Comparison of ENCODE assay signal across 16 cellular contexts in genomic region chr17:74373838-74374606, GRCh38. TPM values are rescaled to one million over a fixed set of nuclear protein-coding genes. Genes with fewer than 3 reads are reported as not detected.
A peak's percentile ranks its signal among the peaks of the same experiment; 100 is the strongest.
DNase-seq lines count a peak whose midpoint lies in the region; ATAC-seq, FAIRE-seq and TF ChIP-seq lines count a peak whose summit lies in the region.
"Had no signal": no experiment of that assay in that cellular context is flagged by ENCODE, and none has a peak within 500 bp of the region (broad histone marks: within the 10 kb centered on the region; RNA-seq: fewer than 3 reads in every experiment).

No MANE protein-coding gene starts in this region.

- no peaks in the 10 kb centered on the region for H3K36me3 ChIP-seq in HepG2 (replicated peaks in 1 of 2; ENCODE audit: control insufficient read depth in 1 of 2, insufficient read depth in 2 of 2, low read length in 2 of 2)
- H3K36me3 ChIP-seq in upper lobe of right lung, result no peaks in the 10 kb centered on the region

- no TSS peak for BruUV-seq in HepG2 (replicated peaks; lab: Mats Ljungman, UMichigan)

- H3K4me1 ChIP-seq in HepG2 (ENCODE audit: insufficient read depth, low read length), result peaks cover 21% of the 10 kb centered on the region
- no peaks in the 10 kb centered on the region for H3K4me1 ChIP-seq in upper lobe of right lung

- 25% methylated on average over 15 of the region's 15 CpGs for WGBS in HepG2 (ENCODE audit: low lambda C conversion rate)

- TF ChIP-seq CTCF in HepG2 (CRISPR knock-in tag; IDR thresholded peaks at IDR 0.05) (peak; percentile 42), upper lobe of right lung (IDR thresholded peaks at IDR 0.05) (no peak)

- no peaks in the 10 kb centered on the region for H4K20me1 ChIP-seq in HepG2 (ENCODE audit: insufficient read depth, low read length)

- H3K9me3 ChIP-seq in HepG2 (ENCODE audit: low read length), result no peaks in the 10 kb centered on the region
- H3K9me3 ChIP-seq in upper lobe of right lung, result no peaks in the 10 kb centered on the region

- peak; percentile 66 to 69 for TF ChIP-seq EP300 in HepG2 (IDR thresholded peaks at IDR 0.05; ENCODE audit: low read depth in 2 of 2, low read length in 2 of 2)
- TF ChIP-seq EP300 in HepG2 (CRISPR knock-in tag; IDR thresholded peaks at IDR 0.05; ENCODE audit: borderline replicate concordance), result peak; percentile 55; the same call in 1 of the 2 replicates

- no peak overlapping the region for H3K9ac ChIP-seq in HepG2 (ENCODE audit: insufficient read depth, low read depth, low read length)

- DNase-seq in NCI-H2029 (lab: John Stamatoyannopoulos, UW) (peak; percentile 71), NCI-H2029 treated with DMSO at 0.1 percent for 48 hours (lab: John Stamatoyannopoulos, UW) (no peak), SW480 (ENCODE audit: low spot score) (peak; percentile 70), HepG2 (ENCODE audit: low spot score) (peak; percentile 95), upper lobe of right lung (no peak), RCC 7860 (ENCODE audit: low spot score) (no peak), sciatic nerve (ENCODE audit: low spot score) (no peak), KBM-7 (no peak)
- DNase-seq: activated CD8-positive, alpha-beta memory T cell treated with anti-CD3 and anti-CD28 coated beads, Interleukin-2, amount 50 U/mL, for 48 hours; aorta; Karpas-422; PC-9 had no signal

- H3K79me2 ChIP-seq in HepG2 (ENCODE audit: insufficient read depth, low read length), result no peaks in the 10 kb centered on the region

- peak overlapping the region; percentile 8 for H2AFZ ChIP-seq in HepG2 (ENCODE audit: low read length)
- H2AFZ ChIP-seq: PC-9 had no signal

- CTCF ChIA-PET in HepG2 (lab: Yijun Ruan, JAX; ENCODE audit: low intra/inter-chr PET ratio, low total read pairs), result interaction anchor here (1.0 to 1.3 kb wide), 2 partner anchors 119 to 159 kb away, joined by 3 to 5 read pairs; no protein-coding TSS in a partner anchor

- peaks cover 1 to 31% of the 10 kb centered on the region in 2 experiments; a peak in 4 of 5 replicates for H3K27me3 ChIP-seq in HepG2 (ENCODE audit: control insufficient read depth in 1 of 2, insufficient read depth in 2 of 2, low read length in 2 of 2)
- no peaks in the 10 kb centered on the region for H3K27me3 ChIP-seq in upper lobe of right lung

- intact Hi-C loops in HepG2 (cut with micrococcal nuclease; ENCODE audit: unreplicated experiment) (loop anchor here (1.0 kb wide), 1 partner anchor 83 kb away; no protein-coding TSS in a partner anchor), upper lobe of right lung (cut with DNase I) (no loop called here), sciatic nerve (cut with DNase I) (no loop called here)

- peak overlapping the region; percentile 58 for H3K4me2 ChIP-seq in HepG2 (ENCODE audit: low read depth, low read length)
- H3K4me2 ChIP-seq: PC-9 had no signal

- POLR2A ChIA-PET in HepG2 (lab: Yijun Ruan, JAX), result interaction anchor here (0.7 to 1.7 kb wide), 11 partner anchors 10 to 499 kb away, joined by 3 to 29 read pairs (median 4); partner anchors contain the start of gene RPL38

- peak; percentile 55; the same call in 1 of the 2 replicates for TF ChIP-seq RAD21 in HepG2 (CRISPR knock-in tag; IDR thresholded peaks at IDR 0.05)

- peak overlapping the region in 1 of 3 experiments; percentile 24; a peak in 2 of 6 replicates for H3K4me3 ChIP-seq in HepG2 (replicated peaks in 1 of 3; ENCODE audit: insufficient read depth in 1 of 3, low read depth in 2 of 3, low read length in 3 of 3)
- H3K4me3 ChIP-seq in upper lobe of right lung, result no peak overlapping the region
- H3K4me3 ChIP-seq: PC-9 had no signal

- no peak overlapping the region for H3K27ac ChIP-seq in HepG2 (ENCODE audit: extremely low read length, insufficient read depth, low read length)
- H3K27ac ChIP-seq in upper lobe of right lung, result no peak overlapping the region
- H3K27ac ChIP-seq: PC-9 had no signal

- FAIRE-seq in HepG2 (lab: Jason Lieb, UNC) (peak; percentile 100), RCC 7860 (lab: Jason Lieb, UNC) (no peak)
- FAIRE-seq: A204.1, endothelial cell of umbilical vein had no signal

- in situ Hi-C loops in HepG2 (cut with HindIII; ENCODE audit: extremely low pct_ligation_motif_present, low pct_unique_long_range_greater_than_20kb), result no loop called here
- in situ Hi-C loops in KBM-7 (cut with MboI; ENCODE audit: low pct_unique_long_range_greater_than_20kb, low sequenced_read_pairs), result loop anchor here (10.0 kb wide), 1 partner anchor 81 kb away; no protein-coding TSS in a partner anchor

- ATAC-seq in HepG2 (peak; percentile 97), upper lobe of right lung (peak; percentile 7), sciatic nerve (no peak)

- no peak for TF ChIP-seq POLR2A in HepG2 (IDR thresholded peaks at IDR 0.05; ENCODE audit: insufficient read depth in 1 of 2, low read depth in 2 of 2, low read length in 2 of 2)

RNA-seq across cellular contexts. Expression of gene GPR142, which starts 6.7 kb away (rescaled TPM):
- not detected in 2 replicates for total RNA-seq in HepG2 (2016; rRNA removed; fragmentation: Illumina TruSeq; extraction: Trizol)
- not detected in 2 replicates for total RNA-seq in HepG2 (2016; cell fraction: cytosol; rRNA removed; fragmentation: Illumina TruSeq; extraction: Trizol; ENCODE audit: low read depth)
- total RNA-seq in HepG2 (2016; cell fraction: insoluble cytoplasmic fraction; rRNA removed; fragmentation: Illumina TruSeq; extraction: Trizol), result not detected in 2 replicates
- total RNA-seq in HepG2 (2016; cell fraction: membrane; rRNA removed; fragmentation: Illumina TruSeq; extraction: Trizol), result not detected in 2 replicates
- not detected in 2 replicates for total RNA-seq in HepG2 (2016; cell fraction: nucleus; rRNA removed; fragmentation: Illumina TruSeq; extraction: Trizol)
- not detected in 2 replicates for polyA plus RNA-seq in HepG2 (2011; rRNA removed)
- polyA plus RNA-seq in HepG2 (2011; cell fraction: cytosol; rRNA removed), result not detected in 2 replicates
- not detected in 2 replicates for polyA plus RNA-seq in HepG2 (2011; cell fraction: nucleus; rRNA removed)
- not detected in 2 replicates for polyA plus RNA-seq in HepG2 (2012)
- polyA plus RNA-seq in HepG2 (2016; cell fraction: cytosol; fragmentation: Illumina TruSeq; extraction: Trizol; ENCODE audit: low read depth), result not detected in 2 replicates
- not detected in 2 replicates for polyA plus RNA-seq in HepG2 (2016; cell fraction: insoluble cytoplasmic fraction; fragmentation: Illumina TruSeq; extraction: Trizol; ENCODE audit: low read depth)
- not detected in 2 replicates for polyA plus RNA-seq in HepG2 (2016; cell fraction: membrane; fragmentation: Illumina TruSeq; extraction: Trizol; ENCODE audit: low read depth)
- not detected in 2 replicates for polyA plus RNA-seq in HepG2 (2016; cell fraction: nucleus; fragmentation: Illumina TruSeq; extraction: Trizol; ENCODE audit: insufficient read depth, low read depth)
- polyA minus RNA-seq in HepG2 (2011; rRNA and poly(A)+ RNA removed; ENCODE audit: low replicate concordance), result not detected in 2 replicates
- polyA minus RNA-seq in HepG2 (2011; cell fraction: cytosol; rRNA and poly(A)+ RNA removed), result not detected in 2 replicates
- polyA minus RNA-seq in HepG2 (2011; cell fraction: nucleus; rRNA and poly(A)+ RNA removed), result not detected in 2 replicates
- not detected for total RNA-seq in upper lobe of right lung
- 1.1 TPM for total RNA-seq in sciatic nerve
- total RNA-seq: Daoy, endothelial cell of umbilical vein, omental fat pad, PC-9 had no signal
- polyA plus RNA-seq: aorta, endothelial cell of umbilical vein had no signal

RNA-seq across cellular contexts. Expression of gene BTBD17, which starts 12.4 kb away (rescaled TPM):
- total RNA-seq in HepG2 (2016; rRNA removed; fragmentation: Illumina TruSeq; extraction: Trizol), result not detected in 2 replicates
- not detected in 2 replicates for total RNA-seq in HepG2 (2016; cell fraction: cytosol; rRNA removed; fragmentation: Illumina TruSeq; extraction: Trizol; ENCODE audit: low read depth)
- total RNA-seq in HepG2 (2016; cell fraction: insoluble cytoplasmic fraction; rRNA removed; fragmentation: Illumina TruSeq; extraction: Trizol), result not detected in 2 replicates
- total RNA-seq in HepG2 (2016; cell fraction: membrane; rRNA removed; fragmentation: Illumina TruSeq; extraction: Trizol), result not detected in 2 replicates
- not detected in 2 replicates for total RNA-seq in HepG2 (2016; cell fraction: nucleus; rRNA removed; fragmentation: Illumina TruSeq; extraction: Trizol)
- polyA plus RNA-seq in HepG2 (2011; rRNA removed), result not detected in 2 replicates
- polyA plus RNA-seq in HepG2 (2011; cell fraction: cytosol; rRNA removed), result not detected in 2 replicates
- 0.09 TPM in 1 of 2 replicates, not detected in the other for polyA plus RNA-seq in HepG2 (2011; cell fraction: nucleus; rRNA removed)
- polyA plus RNA-seq in HepG2 (2012), result not detected in 2 replicates
- not detected in 2 replicates for polyA plus RNA-seq in HepG2 (2016; cell fraction: cytosol; fragmentation: Illumina TruSeq; extraction: Trizol; ENCODE audit: low read depth)
- not detected in 2 replicates for polyA plus RNA-seq in HepG2 (2016; cell fraction: insoluble cytoplasmic fraction; fragmentation: Illumina TruSeq; extraction: Trizol; ENCODE audit: low read depth)
- not detected in 2 replicates for polyA plus RNA-seq in HepG2 (2016; cell fraction: membrane; fragmentation: Illumina TruSeq; extraction: Trizol; ENCODE audit: low read depth)
- polyA plus RNA-seq in HepG2 (2016; cell fraction: nucleus; fragmentation: Illumina TruSeq; extraction: Trizol; ENCODE audit: insufficient read depth, low read depth), result not detected in 2 replicates
- polyA minus RNA-seq in HepG2 (2011; rRNA and poly(A)+ RNA removed; ENCODE audit: low replicate concordance), result not detected in 2 replicates
- polyA minus RNA-seq in HepG2 (2011; cell fraction: cytosol; rRNA and poly(A)+ RNA removed), result not detected in 2 replicates
- not detected in 2 replicates for polyA minus RNA-seq in HepG2 (2011; cell fraction: nucleus; rRNA and poly(A)+ RNA removed)
- total RNA-seq in upper lobe of right lung, result not detected
- not detected for total RNA-seq in sciatic nerve
- total RNA-seq: aorta, Daoy, endothelial cell of umbilical vein, PC-9 had no signal
- polyA plus RNA-seq: aorta, endothelial cell of umbilical vein had no signal

RNA-seq across cellular contexts. Expression of gene KIF19, which starts 48.0 kb away (rescaled TPM):
- total RNA-seq in HepG2 (2016; rRNA removed; fragmentation: Illumina TruSeq; extraction: Trizol) (not detected in 2 replicates), upper lobe of right lung (0.23 TPM), sciatic nerve (55.2 TPM)
- not detected in 2 replicates for total RNA-seq in HepG2 (2016; cell fraction: cytosol; rRNA removed; fragmentation: Illumina TruSeq; extraction: Trizol; ENCODE audit: low read depth)
- not detected in 2 replicates for total RNA-seq in HepG2 (2016; cell fraction: insoluble cytoplasmic fraction; rRNA removed; fragmentation: Illumina TruSeq; extraction: Trizol)
- not detected in 2 replicates for total RNA-seq in HepG2 (2016; cell fraction: membrane; rRNA removed; fragmentation: Illumina TruSeq; extraction: Trizol)
- not detected in 2 replicates for total RNA-seq in HepG2 (2016; cell fraction: nucleus; rRNA removed; fragmentation: Illumina TruSeq; extraction: Trizol)
- not detected in 2 replicates for polyA plus RNA-seq in HepG2 (2011; rRNA removed)
- not detected in 2 replicates for polyA plus RNA-seq in HepG2 (2011; cell fraction: cytosol; rRNA removed)
- not detected in 2 replicates for polyA plus RNA-seq in HepG2 (2011; cell fraction: nucleus; rRNA removed)
- not detected in 2 replicates for polyA plus RNA-seq in HepG2 (2012)
- polyA plus RNA-seq in HepG2 (2016; cell fraction: cytosol; fragmentation: Illumina TruSeq; extraction: Trizol; ENCODE audit: low read depth), result not detected in 2 replicates
- polyA plus RNA-seq in HepG2 (2016; cell fraction: insoluble cytoplasmic fraction; fragmentation: Illumina TruSeq; extraction: Trizol; ENCODE audit: low read depth), result not detected in 2 replicates
- not detected in 2 replicates for polyA plus RNA-seq in HepG2 (2016; cell fraction: membrane; fragmentation: Illumina TruSeq; extraction: Trizol; ENCODE audit: low read depth)
- not detected in 2 replicates for polyA plus RNA-seq in HepG2 (2016; cell fraction: nucleus; fragmentation: Illumina TruSeq; extraction: Trizol; ENCODE audit: insufficient read depth, low read depth)
- polyA minus RNA-seq in HepG2 (2011; rRNA and poly(A)+ RNA removed; ENCODE audit: low replicate concordance), result not detected in 2 replicates
- not detected in 2 replicates for polyA minus RNA-seq in HepG2 (2011; cell fraction: cytosol; rRNA and poly(A)+ RNA removed)
- polyA minus RNA-seq in HepG2 (2011; cell fraction: nucleus; rRNA and poly(A)+ RNA removed), result not detected in 2 replicates
- total RNA-seq: Daoy, PC-9 had no signal
- polyA plus RNA-seq: aorta had no signal

RNA-seq across cellular contexts. Expression of gene GPRC5C, which starts 57.9 kb away (rescaled TPM):
- 44.8 and 85.6 TPM in 2 replicates for total RNA-seq in HepG2 (2016; rRNA removed; fragmentation: Illumina TruSeq; extraction: Trizol)
- total RNA-seq in HepG2 (2016; cell fraction: cytosol; rRNA removed; fragmentation: Illumina TruSeq; extraction: Trizol; ENCODE audit: low read depth), result 30.8 and 32.3 TPM in 2 replicates
- total RNA-seq in HepG2 (2016; cell fraction: insoluble cytoplasmic fraction; rRNA removed; fragmentation: Illumina TruSeq; extraction: Trizol), result 41.2 and 86.3 TPM in 2 replicates
- total RNA-seq in HepG2 (2016; cell fraction: membrane; rRNA removed; fragmentation: Illumina TruSeq; extraction: Trizol), result 50.5 and 55.5 TPM in 2 replicates
- 73.7 and 80.6 TPM in 2 replicates for total RNA-seq in HepG2 (2016; cell fraction: nucleus; rRNA removed; fragmentation: Illumina TruSeq; extraction: Trizol)
- 300 and 407 TPM in 2 replicates for polyA plus RNA-seq in HepG2 (2011; rRNA removed)
- 276 and 424 TPM in 2 replicates for polyA plus RNA-seq in HepG2 (2011; cell fraction: cytosol; rRNA removed)
- 354 and 357 TPM in 2 replicates for polyA plus RNA-seq in HepG2 (2011; cell fraction: nucleus; rRNA removed)
- 111 and 131 TPM in 2 replicates for polyA plus RNA-seq in HepG2 (2012)
- polyA plus RNA-seq in HepG2 (2016; cell fraction: cytosol; fragmentation: Illumina TruSeq; extraction: Trizol; ENCODE audit: low read depth), result 29.5 and 34.4 TPM in 2 replicates
- polyA plus RNA-seq in HepG2 (2016; cell fraction: insoluble cytoplasmic fraction; fragmentation: Illumina TruSeq; extraction: Trizol; ENCODE audit: low read depth), result 42.9 and 43.8 TPM in 2 replicates
- 36.0 and 48.1 TPM in 2 replicates for polyA plus RNA-seq in HepG2 (2016; cell fraction: membrane; fragmentation: Illumina TruSeq; extraction: Trizol; ENCODE audit: low read depth)
- 131 and 142 TPM in 2 replicates for polyA plus RNA-seq in HepG2 (2016; cell fraction: nucleus; fragmentation: Illumina TruSeq; extraction: Trizol; ENCODE audit: insufficient read depth, low read depth)
- polyA minus RNA-seq in HepG2 (2011; rRNA and poly(A)+ RNA removed; ENCODE audit: low replicate concordance), result 39.8 and 712 TPM in 2 replicates
- polyA minus RNA-seq in HepG2 (2011; cell fraction: cytosol; rRNA and poly(A)+ RNA removed), result 209 and 211 TPM in 2 replicates
- polyA minus RNA-seq in HepG2 (2011; cell fraction: nucleus; rRNA and poly(A)+ RNA removed), result 108 and 116 TPM in 2 replicates
- 48.6 TPM for total RNA-seq in upper lobe of right lung
- total RNA-seq in sciatic nerve, result 62.9 TPM
- total RNA-seq: endothelial cell of umbilical vein had no signal
- polyA plus RNA-seq: endothelial cell of umbilical vein had no signal

Comparison
In these comparisons a context has a peak if more than half of its experiments do, and no peak if none do; other contexts are left out.
1. DNase-seq: peak in NCI-H2029 (single experiment), SW480 (single experiment) and HepG2 (single experiment); none in NCI-H2029 treated with DMSO at 0.1 percent for 48 hours (single experiment), upper lobe of right lung (single experiment), RCC 7860 (single experiment), sciatic nerve (single experiment) and KBM-7 (single experiment).
2. RNA of gene KIF19, which starts 48.0 kb away (total RNA-seq): 55.2 TPM in sciatic nerve (single experiment); 0.23 TPM in upper lobe of right lung (single experiment) and not detected in HepG2; every median in the first group is over 10 times any median in the second.